8 cellular contexts compared by ENCODE assay signal in the genomic region with DNA sequence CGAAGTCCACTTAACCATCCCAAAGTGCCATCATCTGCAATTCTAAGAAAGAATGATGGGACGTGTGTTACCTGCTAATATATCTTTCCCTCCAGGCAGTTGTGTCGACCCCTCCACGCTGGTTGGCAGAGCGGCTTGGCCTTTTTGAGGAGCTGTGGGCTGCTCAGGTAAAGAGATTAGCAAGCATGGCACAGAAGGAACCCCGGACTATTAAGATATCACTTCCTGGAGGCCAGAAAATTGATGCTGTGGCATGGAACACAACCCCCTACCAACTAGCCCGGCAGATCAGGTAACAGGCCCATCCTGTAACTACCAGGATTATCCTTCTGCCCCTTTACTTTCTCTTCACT. TPM values are rescaled to one million over a fixed set of nuclear protein-coding genes. Genes with fewer than 3 reads are reported as not detected.
DNase-seq lines count a peak whose midpoint lies in the region; ATAC-seq and TF ChIP-seq lines count a peak whose summit lies in the region.

No MANE protein-coding gene starts in this region.

- no peak for TF ChIP-seq CTCF in GM13976 (IDR thresholded peaks at IDR 0.05; ENCODE audit: borderline replicate concordance, control extremely low read depth, extremely low read depth, insufficient read depth, missing control alignments)

- ATAC-seq in left colon (peak; percentile 21), GM19328 (IDR thresholded peaks at IDR 0.05; ENCODE audit: unreplicated experiment) (no peak)

- in situ Hi-C loops in GM13976 (cut with MboI; ENCODE audit: low sequenced_read_pairs, unreplicated experiment) = no loop called here

- H3K27ac ChIP-seq in thymus (ENCODE audit: low read depth) = no peak overlapping the region

- 6% methylated on average over 7 of the region's 7 CpGs for WGBS in thymus

- peak overlapping the region; percentile 98 for H3K27ac Mint-ChIP-seq in T-helper 1 cell treated with Interleukin-12 subunit alpha and Interleukin-12 subunit beta and Interleukin-4 antibody, amounts not matched to agents 30 μg/mL and 1 μg/mL, for 36 hours
- H3K27ac Mint-ChIP-seq in activated naive CD8-positive, alpha-beta T cell treated with anti-CD3 and anti-CD28 coated beads for 36 hours = peak overlapping the region; percentile 87

- intact Hi-C loops in left colon (cut with DNase I, micrococcal nuclease) = no loop called here

- peaks cover 20% of the 10 kb centered on the region for H3K4me1 Mint-ChIP-seq in T-helper 1 cell treated with Interleukin-12 subunit alpha and Interleukin-12 subunit beta and Interleukin-4 antibody, amounts not matched to agents 30 μg/mL and 1 μg/mL, for 36 hours (ENCODE audit: low read depth)
- peaks cover 13% of the 10 kb centered on the region for H3K4me1 Mint-ChIP-seq in activated naive CD8-positive, alpha-beta T cell treated with anti-CD3 and anti-CD28 coated beads for 36 hours

- H3K4me1 ChIP-seq in thymus (ENCODE audit: control insufficient read depth, insufficient read depth, low read length) = peaks cover 6% of the 10 kb centered on the region

- peak overlapping the region; percentile 68 for H3K4me3 ChIP-seq in thymus (ENCODE audit: low read length)

- H3K9me3 Mint-ChIP-seq in T-helper 1 cell treated with Interleukin-12 subunit alpha and Interleukin-12 subunit beta and Interleukin-4 antibody, amounts not matched to agents 30 μg/mL and 1 μg/mL, for 36 hours = no peaks in the 10 kb centered on the region
- no peaks in the 10 kb centered on the region for H3K9me3 Mint-ChIP-seq in activated naive CD8-positive, alpha-beta T cell treated with anti-CD3 and anti-CD28 coated beads for 36 hours

- DNase-seq in T-helper 1 cell = no peak
- no peak for DNase-seq in activated naive CD8-positive, alpha-beta T cell treated with anti-CD3 and anti-CD28 coated beads for 36 hours
- no peak for DNase-seq in left colon
- no peak for DNase-seq in GM13976 (ENCODE audit: low spot score)
- DNase-seq in NCI-H1694 (lab: John Stamatoyannopoulos, UW) = no peak

- no peaks in the 10 kb centered on the region for H3K27me3 Mint-ChIP-seq in T-helper 1 cell treated with Interleukin-12 subunit alpha and Interleukin-12 subunit beta and Interleukin-4 antibody, amounts not matched to agents 30 μg/mL and 1 μg/mL, for 36 hours (ENCODE audit: low read depth)
- no peaks in the 10 kb centered on the region for H3K27me3 Mint-ChIP-seq in activated naive CD8-positive, alpha-beta T cell treated with anti-CD3 and anti-CD28 coated beads for 36 hours

- H3K27me3 ChIP-seq in thymus (ENCODE audit: control insufficient read depth, insufficient read depth) = no peaks in the 10 kb centered on the region

- H3K4me3 Mint-ChIP-seq in T-helper 1 cell treated with Interleukin-12 subunit alpha and Interleukin-12 subunit beta and Interleukin-4 antibody, amounts not matched to agents 30 μg/mL and 1 μg/mL, for 36 hours = peak overlapping the region; percentile 99
- H3K4me3 Mint-ChIP-seq in activated naive CD8-positive, alpha-beta T cell treated with anti-CD3 and anti-CD28 coated beads for 36 hours = peak overlapping the region; percentile 97

- peaks cover 18% of the 10 kb centered on the region for H3K36me3 Mint-ChIP-seq in T-helper 1 cell treated with Interleukin-12 subunit alpha and Interleukin-12 subunit beta and Interleukin-4 antibody, amounts not matched to agents 30 μg/mL and 1 μg/mL, for 36 hours (ENCODE audit: low read depth)
- H3K36me3 Mint-ChIP-seq in activated naive CD8-positive, alpha-beta T cell treated with anti-CD3 and anti-CD28 coated beads for 36 hours = peaks cover 18% of the 10 kb centered on the region

- H3K36me3 ChIP-seq in thymus (ENCODE audit: control insufficient read depth, insufficient read depth) = peaks cover 17% of the 10 kb centered on the region

- no peaks in the 10 kb centered on the region for H3K9me3 ChIP-seq in thymus (ENCODE audit: control insufficient read depth)

RNA-seq across cellular contexts. Expression of a gene that starts 0.5 kb away (rescaled TPM):
- total RNA-seq in activated naive CD8-positive, alpha-beta T cell treated with anti-CD3 and anti-CD28 coated beads for 36 hours = 10 to 100 TPM; 44.8 to 46.2 TPM
- total RNA-seq in left colon = 10 to 100 TPM; 15.6 to 22.0 TPM
- polyA plus RNA-seq in thymus = 17.5 TPM

RNA-seq across cellular contexts. Expression of a gene that starts 20.2 kb away (rescaled TPM):
- total RNA-seq in activated naive CD8-positive, alpha-beta T cell treated with anti-CD3 and anti-CD28 coated beads for 36 hours = under 1 TPM; 0.88 to 0.99 TPM
- total RNA-seq in left colon = 1 to 10 TPM; 6.3 to 9.1 TPM
- 4.6 TPM for polyA plus RNA-seq in thymus

RNA-seq across cellular contexts. Expression of a gene that starts 27.8 kb away (rescaled TPM):
- not detected for total RNA-seq in activated naive CD8-positive, alpha-beta T cell treated with anti-CD3 and anti-CD28 coated beads for 36 hours
- total RNA-seq in left colon = not detected
- 0.16 TPM for polyA plus RNA-seq in thymus
